21 cellular contexts compared by ENCODE assay signal in genomic region chr5:107242411-107242810, GRCh38.
"Had no signal": no experiment of that assay in that cellular context is flagged by ENCODE, and none has a peak within 500 bp of the region (broad histone marks: within the 10 kb centered on the region; RNA-seq: fewer than 3 reads in every experiment).

No MANE protein-coding gene starts in this region.

- H3K4me1 Mint-ChIP-seq: stimulated activated memory B cell treated with anti-CD40 and anti-IgM and Interleukin-4, amounts not matched to agents 10 μg/mL and 1 μg/mL and 100 μg/mL, for 72 hours had no signal

- H3K36me3 ChIP-seq: adrenal gland, heart right ventricle, left ventricle myocardium inferior, sigmoid colon, stomach, suprapubic skin, tibial nerve had no signal

- H3K4me2 ChIP-seq: smooth muscle cell had no signal

- H3K9me3 Mint-ChIP-seq: activated T-cell treated with anti-CD3 and anti-CD28 coated beads, Interleukin-2, amount 50 U/mL, for 24 hours; activated T-helper 2 cell treated with anti-CD3 and anti-CD28 coated beads, Interferon-gamma antibody, Interleukin-2, Interleukin-4, amounts not matched to agents 10 μg/mL and 5 μg/mL and 100 μg/mL, durations not matched to agents 14 hours and 24 hours and 36 hours had no signal

- H3K9me3 ChIP-seq: adrenal gland, heart right ventricle, left ventricle myocardium inferior, stomach, suprapubic skin, tibial nerve had no signal

- H3K27me3 ChIP-seq: adrenal gland, heart right ventricle, sigmoid colon, stomach, suprapubic skin, tibial nerve had no signal

- H3K27ac Mint-ChIP-seq: activated naive CD8-positive, alpha-beta T cell; activated T-cell treated with anti-CD3 and anti-CD28 coated beads, Interleukin-2, amount 50 U/mL, for 24 hours; activated T-helper 2 cell treated with anti-CD3 and anti-CD28 coated beads, Interferon-gamma antibody, Interleukin-2, Interleukin-4, amounts not matched to agents 10 μg/mL and 5 μg/mL and 100 μg/mL, durations not matched to agents 14 hours and 24 hours and 36 hours; natural killer cell treated with Interleukin-12 subunit alpha and Interleukin-12 subunit beta and Interleukin-15 and Interleukin-18, amount 100 ng/mL, for 72 hours; stimulated activated memory B cell treated with anti-CD40 and anti-IgM and Interleukin-4, amounts not matched to agents 10 μg/mL and 1 μg/mL and 100 μg/mL, for 72 hours had no signal

- H3K4me3 ChIP-seq: adrenal gland, coronary artery, heart right ventricle, left ventricle myocardium inferior, sigmoid colon, smooth muscle cell, stomach, suprapubic skin, tibial nerve had no signal

- H3K4me1 ChIP-seq: adrenal gland, sigmoid colon, stomach, suprapubic skin, tibial nerve had no signal

- H3K27me3 Mint-ChIP-seq: activated naive CD8-positive, alpha-beta T cell; activated T-cell treated with anti-CD3 and anti-CD28 coated beads, Interleukin-2, amount 50 U/mL, for 24 hours; stimulated activated memory B cell treated with anti-CD40 and anti-IgM and Interleukin-4, amounts not matched to agents 10 μg/mL and 1 μg/mL and 100 μg/mL, for 72 hours had no signal

- DNase-seq: activated CD4-positive, alpha-beta T cell treated with anti-CD3 and anti-CD28 coated beads, Interleukin-2, amount 50 U/mL, for 4 hours; activated CD8-positive, alpha-beta memory T cell treated with anti-CD3 and anti-CD28 coated beads for 24 hours; activated CD8-positive, alpha-beta memory T cell treated with anti-CD3 and anti-CD28 coated beads, Interleukin-2, amount 50 U/mL, for 4 hours; activated naive CD4-positive, alpha-beta T cell; activated T-cell treated with anti-CD3 and anti-CD28 coated beads, Interleukin-2, amount 50 U/mL, for 24 hours; adrenal gland; heart right ventricle; left ventricle myocardium inferior; nucleus accumbens; sigmoid colon; stimulated activated CD4-positive, alpha-beta T cell treated with anti-CD3 and anti-CD28 coated beads, Interleukin-15, amount 100 ng/mL, for 24 hours; stomach; T-helper 9 cell had no signal

- H3K4me3 Mint-ChIP-seq: activated naive CD8-positive, alpha-beta T cell; activated T-cell treated with anti-CD3 and anti-CD28 coated beads, Interleukin-2, amount 50 U/mL, for 24 hours; natural killer cell treated with Interleukin-12 subunit alpha and Interleukin-12 subunit beta and Interleukin-15 and Interleukin-18, amount 100 ng/mL, for 72 hours; stimulated activated memory B cell treated with anti-CD40 and anti-IgM and Interleukin-4, amounts not matched to agents 10 μg/mL and 1 μg/mL and 100 μg/mL, for 72 hours had no signal

- H3K36me3 Mint-ChIP-seq: activated naive CD8-positive, alpha-beta T cell; natural killer cell treated with Interleukin-12 subunit alpha and Interleukin-12 subunit beta and Interleukin-15 and Interleukin-18, amount 100 ng/mL, for 72 hours; stimulated activated memory B cell treated with anti-CD40 and anti-IgM and Interleukin-4, amounts not matched to agents 10 μg/mL and 1 μg/mL and 100 μg/mL, for 72 hours had no signal

- H3K27ac ChIP-seq: adrenal gland, coronary artery, heart right ventricle, left ventricle myocardium inferior, sigmoid colon, stomach, suprapubic skin, tibial nerve had no signal

- ATAC-seq: natural killer cell treated with Interleukin-12 subunit alpha and Interleukin-12 subunit beta and Interleukin-15 and Interleukin-18, amount 100 ng/mL, for 72 hours; stimulated activated memory B cell treated with anti-CD40 and anti-IgM and Interleukin-4, amounts not matched to agents 10 μg/mL and 1 μg/mL and 100 μg/mL, for 72 hours had no signal
